8 cellular contexts compared by ENCODE assay signal in the genomic region with DNA sequence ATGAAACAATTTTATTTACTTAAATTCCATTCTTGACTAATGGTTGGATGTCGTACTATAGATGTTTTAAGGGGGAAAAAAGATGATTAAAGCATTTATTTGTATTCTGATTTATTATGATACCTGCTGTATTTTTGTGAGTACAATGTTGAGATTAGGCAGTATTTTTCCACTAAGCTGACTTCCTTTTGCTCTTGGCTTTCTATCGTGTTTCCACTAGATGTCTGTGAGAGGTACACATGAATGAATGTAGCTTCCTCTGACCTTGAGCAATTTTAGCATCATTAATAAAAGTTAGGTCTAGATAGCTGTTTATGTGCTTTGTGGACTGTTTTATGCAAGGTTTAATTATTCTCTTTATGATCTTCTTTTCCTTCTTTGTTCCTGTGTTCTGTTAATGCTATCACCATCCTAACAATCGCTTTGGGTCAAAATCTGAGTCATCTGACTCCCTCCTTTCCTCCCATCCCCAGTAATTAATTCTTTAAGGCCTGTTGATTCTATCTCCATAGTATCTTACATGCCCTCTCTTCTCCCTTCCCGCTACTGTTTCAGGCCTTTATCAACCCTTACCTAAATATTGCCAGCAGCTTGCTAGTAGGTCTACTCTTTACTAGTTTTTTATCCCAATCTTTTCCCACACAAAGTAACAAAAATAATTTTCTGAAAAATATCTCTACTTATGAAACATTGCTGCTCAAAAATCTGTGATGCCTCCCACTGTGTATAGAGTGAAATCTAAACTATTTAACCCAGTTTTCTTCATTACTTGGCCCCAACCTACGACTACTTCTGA.
DNase-seq lines count a peak whose midpoint lies in the region; ATAC-seq and TF ChIP-seq lines count a peak whose summit lies in the region.

No MANE protein-coding gene starts in this region.

- DNase-seq in DMS 273 treated with DMSO at 0.1 percent for 48 hours (lab: John Stamatoyannopoulos, UW) (peak; percentile 77), OCI-M1 (lab: John Stamatoyannopoulos, UW) (peak; percentile 75), choroid plexus epithelial cell (ENCODE audit: low read depth) (peak; percentile 69), NCI-H526 (lab: John Stamatoyannopoulos, UW) (no peak), sciatic nerve (ENCODE audit: low spot score) (no peak)
- DNase-seq in naive thymus-derived CD4-positive, alpha-beta T cell = peak in 6 of 9 donors; percentile 5 to 37 (median 21)

- H3K36me3 Mint-ChIP-seq in naive thymus-derived CD4-positive, alpha-beta T cell = peaks cover 0 to 22% (median 7%) of the 10 kb centered on the region in 5 donors

- intact Hi-C loops in naive thymus-derived CD4-positive, alpha-beta T cell (cut with micrococcal nuclease) = loop anchor here in 1 of 2 donors (2.0 kb wide), 1 partner anchor 165 kb away; the partner anchor contains the start of gene CLTC
- intact Hi-C loops in sciatic nerve (cut with DNase I) = no loop called here

- CTCF ChIA-PET in naive thymus-derived CD4-positive, alpha-beta T cell (lab: Charles Lee) = interaction anchor here (1.0 to 1.3 kb wide), 2 partner anchors 31 to 76 kb away, joined by 3 to 4 read pairs; no protein-coding TSS in a partner anchor

- peaks cover 27 to 69% (median 57%) of the 10 kb centered on the region in 7 donors for H3K4me1 Mint-ChIP-seq in naive thymus-derived CD4-positive, alpha-beta T cell

- H3K27me3 ChIP-seq in naive thymus-derived CD4-positive, alpha-beta T cell (ENCODE audit: control insufficient read depth in 2 of 2, insufficient read depth in 2 of 2, low read length in 2 of 2) = no peaks in the 10 kb centered on the region

- H3K4me1 ChIP-seq in naive thymus-derived CD4-positive, alpha-beta T cell (ENCODE audit: control insufficient read depth in 2 of 2, insufficient read depth in 2 of 2, low read length in 2 of 2) = peaks cover 37 to 39% of the 10 kb centered on the region in 2 donors

- H3K9me3 ChIP-seq in naive thymus-derived CD4-positive, alpha-beta T cell (ENCODE audit: control insufficient read depth in 2 of 3, low read length in 3 of 3) = no peaks in the 10 kb centered on the region

- H3K27me3 Mint-ChIP-seq in naive thymus-derived CD4-positive, alpha-beta T cell = peaks cover 0 to 3% (median 0%) of the 10 kb centered on the region in 5 donors

- POLR2A ChIA-PET in naive thymus-derived CD4-positive, alpha-beta T cell (lab: Charles Lee) = interaction anchor here (0.7 to 0.9 kb wide), 2 partner anchors 26 to 59 kb away, joined by 3 read pairs; no protein-coding TSS in a partner anchor

- ATAC-seq in naive thymus-derived CD4-positive, alpha-beta T cell = no peak
- ATAC-seq in GM21825 (IDR thresholded peaks at IDR 0.05; ENCODE audit: unreplicated experiment) (no peak), HG02571 (IDR thresholded peaks at IDR 0.05; ENCODE audit: unreplicated experiment) (no peak), sciatic nerve (no peak)

- H3K4me3 Mint-ChIP-seq in naive thymus-derived CD4-positive, alpha-beta T cell = peak overlapping the region; percentile 16 to 85 (median 54)

- no peak overlapping the region for H3K4me3 ChIP-seq in choroid plexus epithelial cell (ENCODE audit: low read depth, low read length)
- H3K4me3 ChIP-seq in naive thymus-derived CD4-positive, alpha-beta T cell (ENCODE audit: low read length) = peak overlapping the region; percentile 33

- no peaks in the 10 kb centered on the region for H3K36me3 ChIP-seq in naive thymus-derived CD4-positive, alpha-beta T cell (ENCODE audit: control insufficient read depth in 2 of 3, insufficient read depth in 3 of 3, low read length in 3 of 3)

- H3K27ac Mint-ChIP-seq in naive thymus-derived CD4-positive, alpha-beta T cell = peak overlapping the region; percentile 87 to 99 (median 94)

- no peak for TF ChIP-seq CTCF in choroid plexus epithelial cell (conservative IDR thresholded peaks at IDR 0.05; ENCODE audit: low read depth, low read length)

- H3K27ac ChIP-seq in naive thymus-derived CD4-positive, alpha-beta T cell (ENCODE audit: low read depth, low read length) = peak overlapping the region; percentile 84

- peaks cover 0 to 5% (median 0%) of the 10 kb centered on the region in 11 donors for H3K9me3 Mint-ChIP-seq in naive thymus-derived CD4-positive, alpha-beta T cell

Comparison
In these comparisons a context has a peak if more than half of its experiments do, and no peak if none do; other contexts are left out.
1. DNase-seq: peak in DMS 273 treated with DMSO at 0.1 percent for 48 hours (single experiment), OCI-M1 (single experiment), choroid plexus epithelial cell (single experiment) and naive thymus-derived CD4-positive, alpha-beta T cell (6 of 9); none in NCI-H526 (0 of 2) and sciatic nerve (single experiment).